In genomic region chrX:19839770-19840254, GRCh38 we compare ENCODE assay signal across 10 cellular contexts. TPM values are rescaled to one million over a fixed set of nuclear protein-coding genes. Genes with fewer than 3 reads are reported as not detected.
A peak's percentile ranks its signal among the peaks of the same experiment; 100 is the strongest.
DNase-seq lines count a peak whose midpoint lies in the region; ATAC-seq, FAIRE-seq and TF ChIP-seq lines count a peak whose summit lies in the region.
"Had no signal": no experiment of that assay in that cellular context is flagged by ENCODE, and none has a peak within 500 bp of the region (broad histone marks: within the 10 kb centered on the region; RNA-seq: fewer than 3 reads in every experiment).

No MANE protein-coding gene starts in this region.

- TF ChIP-seq POLR2A in sigmoid colon (IDR thresholded peaks at IDR 0.05), result no peak

- H3K9me3 ChIP-seq in CD4-positive, CD25-positive, alpha-beta regulatory T cell (ENCODE audit: control insufficient read depth in 2 of 2, low read length in 2 of 2), result no peaks in the 10 kb centered on the region
- H3K9me3 ChIP-seq in H9 (ENCODE audit: control insufficient read depth, low read depth, low read length), result peaks cover 43% of the 10 kb centered on the region
- no peaks in the 10 kb centered on the region for H3K9me3 ChIP-seq in sigmoid colon
- H3K9me3 ChIP-seq: spleen had no signal

- TF ChIP-seq EP300 in sigmoid colon (IDR thresholded peaks at IDR 0.05), result no peak

- intact Hi-C loops in sigmoid colon (cut with DNase I), result no loop called here

- no peaks in the 10 kb centered on the region for H3K36me3 ChIP-seq in CD4-positive, CD25-positive, alpha-beta regulatory T cell (ENCODE audit: control insufficient read depth, insufficient read depth, low read length)
- H3K36me3 ChIP-seq in bronchial epithelial cell (ENCODE audit: control insufficient read depth, insufficient read depth, low read length) (no peaks in the 10 kb centered on the region), sigmoid colon (no peaks in the 10 kb centered on the region)

- no peaks in the 10 kb centered on the region for H3K27me3 ChIP-seq in CD4-positive, CD25-positive, alpha-beta regulatory T cell (ENCODE audit: control insufficient read depth, insufficient read depth, low read length)
- H3K27me3 ChIP-seq in H9 (ENCODE audit: insufficient read depth, low read length) (no peaks in the 10 kb centered on the region), bronchial epithelial cell (ENCODE audit: control insufficient read depth, insufficient read depth, low read length) (no peaks in the 10 kb centered on the region), sigmoid colon (no peaks in the 10 kb centered on the region)
- H3K27me3 ChIP-seq: spleen had no signal

- no peaks in the 10 kb centered on the region; the same call in 1 of the 2 replicates for H3K79me2 ChIP-seq in H9 (ENCODE audit: insufficient read depth, low read length)

- ATAC-seq in CD4-positive, CD25-positive, alpha-beta regulatory T cell (ENCODE audit: low read depth in 2 of 2), result peak; percentile 72 to 77
- ATAC-seq in GM18502 (IDR thresholded peaks at IDR 0.05; ENCODE audit: poor library complexity, unreplicated experiment) (no peak), HG02852 (IDR thresholded peaks at IDR 0.05; ENCODE audit: unreplicated experiment) (no peak)

- H2AK5ac ChIP-seq in H9 (ENCODE audit: insufficient read length, low read length), result no peak overlapping the region

- no peaks in the 10 kb centered on the region for H3K27me3 Mint-ChIP-seq in CD4-positive, CD25-positive, alpha-beta regulatory T cell
- no peaks in the 10 kb centered on the region for H3K27me3 Mint-ChIP-seq in H9 (ENCODE audit: low read depth)

- WGBS in H9 (ENCODE audit: extremely low coverage, insufficient read length, low lambda C conversion rate), result no CpG with 5 or more reads among the region's 2 CpGs
- WGBS in sigmoid colon, 2 donors, result 40 to 85% methylated on average over 2 of the region's 2 CpGs

- no peaks in the 10 kb centered on the region for H3K23me2 ChIP-seq in H9 (ENCODE audit: insufficient read length, low read depth, low read length, poor library complexity, severe bottlenecking)

- no peak overlapping the region for H4K91ac ChIP-seq in H9 (ENCODE audit: insufficient read length, low read depth, low read length)

- peak overlapping the region; percentile 18 for H2BK5ac ChIP-seq in H9 (ENCODE audit: insufficient read length, low read length)

- no peaks in the 10 kb centered on the region for H4K20me1 ChIP-seq in H9 (ENCODE audit: control insufficient read depth, insufficient read depth, insufficient read length)

- H3K27ac Mint-ChIP-seq in CD4-positive, CD25-positive, alpha-beta regulatory T cell, result peak overlapping the region; percentile 84 to 93 (median 90)
- peak overlapping the region in 1 of 3 experiments; percentile 55; a peak in 2 of 7 replicates for H3K27ac Mint-ChIP-seq in H9

- peak overlapping the region; percentile 60 to 93 (median 70) for H3K4me3 Mint-ChIP-seq in CD4-positive, CD25-positive, alpha-beta regulatory T cell
- no peak overlapping the region for H3K4me3 Mint-ChIP-seq in H9

- H4K5ac ChIP-seq in H9 (ENCODE audit: insufficient read length, low read depth, low read length), result no peak overlapping the region

- no peak overlapping the region for H3K4ac ChIP-seq in H9 (ENCODE audit: low read depth, low read length)

- peak overlapping the region; percentile 73 for H3K4me3 ChIP-seq in CD4-positive, CD25-positive, alpha-beta regulatory T cell (ENCODE audit: low read depth, low read length)
- H3K4me3 ChIP-seq in bronchial epithelial cell (ENCODE audit: low read depth, low read length) (no peak overlapping the region), sigmoid colon (no peak overlapping the region)
- H3K4me3 ChIP-seq: spleen had no signal

- FAIRE-seq in bronchial epithelial cell (lab: Jason Lieb, UNC), result no peak

- H2BK12ac ChIP-seq in H9 (ENCODE audit: insufficient read length, low read depth, low read length), result no peak overlapping the region

- H3K23ac ChIP-seq in H9 (ENCODE audit: insufficient read length, low read depth, low read length), result no peak overlapping the region

- H2BK120ac ChIP-seq in H9 (ENCODE audit: low read depth, low read length, poor library complexity, severe bottlenecking), result no peak overlapping the region

- H4K8ac ChIP-seq in H9 (replicated peaks; ENCODE audit: insufficient read length, low read depth, low read length), result no peak overlapping the region

- H2AFZ ChIP-seq in H9 (ENCODE audit: low read length), result no peak overlapping the region

- no peaks in the 10 kb centered on the region for H3K79me1 ChIP-seq in H9 (ENCODE audit: insufficient read depth, low read depth, low read length, poor library complexity, severe bottlenecking)

- no peak overlapping the region for H3K56ac ChIP-seq in H9 (ENCODE audit: insufficient read length, low read depth, low read length)

- no peak overlapping the region for H3K9ac ChIP-seq in H9 (ENCODE audit: extremely low read depth, insufficient read length, low read length)

- H3K14ac ChIP-seq in H9 (ENCODE audit: insufficient read depth, low read length), result no peak overlapping the region

- H3K4me2 ChIP-seq in H9 (ENCODE audit: insufficient read depth, insufficient read length, low read length), result no peak overlapping the region

- peak in 2 of 3 donors; percentile 48 to 75 for DNase-seq in CD4-positive, CD25-positive, alpha-beta regulatory T cell
- no peak for DNase-seq in H9
- peak; percentile 88 to 98 for DNase-seq in NOMO-1 (lab: John Stamatoyannopoulos, UW; ENCODE audit: unreplicated experiment in 2 of 2)
- DNase-seq in bronchial epithelial cell (ENCODE audit: low read depth), result peak; percentile 70
- DNase-seq in NCI-H345 treated with DMSO at 0.1 percent for 48 hours (lab: John Stamatoyannopoulos, UW; ENCODE audit: unreplicated experiment), result no peak
- DNase-seq in sigmoid colon, result no peak
- DNase-seq: amygdala, spleen had no signal

- no peak overlapping the region for H2BK20ac ChIP-seq in H9 (ENCODE audit: low read depth, low read length, poor library complexity, severe bottlenecking)

- H3T11ph ChIP-seq in H9 (ENCODE audit: low read length), result no peak overlapping the region

- TF ChIP-seq CTCF in H9 (conservative IDR thresholded peaks at IDR 0.05) (no peak), bronchial epithelial cell (IDR thresholded peaks at IDR 0.05; ENCODE audit: insufficient read depth, low read length, severe bottlenecking) (no peak), sigmoid colon (IDR thresholded peaks at IDR 0.05) (no peak)

- no peaks in the 10 kb centered on the region for H3K9me3 Mint-ChIP-seq in CD4-positive, CD25-positive, alpha-beta regulatory T cell
- H3K9me3 Mint-ChIP-seq in H9, result peaks cover 62 to 76% of the 10 kb centered on the region in 2 experiments

- H3K36me3 Mint-ChIP-seq in CD4-positive, CD25-positive, alpha-beta regulatory T cell, result peaks cover 10% of the 10 kb centered on the region
- H3K36me3 Mint-ChIP-seq in H9 (ENCODE audit: insufficient read depth in 1 of 3, low read depth in 3 of 3), result peaks cover 9 to 17% (median 14%) of the 10 kb centered on the region in 3 experiments

- H3K4me1 Mint-ChIP-seq in CD4-positive, CD25-positive, alpha-beta regulatory T cell, result peaks cover 18 to 70% (median 31%) of the 10 kb centered on the region in 4 donors
- peaks cover 20 to 43% of the 10 kb centered on the region in 2 experiments for H3K4me1 Mint-ChIP-seq in H9

- H3K18ac ChIP-seq in H9 (ENCODE audit: insufficient read length, low read depth, low read length), result no peak overlapping the region

- no peak overlapping the region for H2BK15ac ChIP-seq in H9 (ENCODE audit: low read depth, low read length)

- H3K4me1 ChIP-seq in CD4-positive, CD25-positive, alpha-beta regulatory T cell (ENCODE audit: control insufficient read depth, insufficient read depth, low read length, poor library complexity, severe bottlenecking), result peaks cover 31% of the 10 kb centered on the region
- no peaks in the 10 kb centered on the region for H3K4me1 ChIP-seq in H9 (ENCODE audit: insufficient read depth, low read length)
- H3K4me1 ChIP-seq in sigmoid colon, result no peaks in the 10 kb centered on the region

- H3K27ac ChIP-seq in CD4-positive, CD25-positive, alpha-beta regulatory T cell (ENCODE audit: insufficient read depth, low read length, poor library complexity, severe bottlenecking), result peak overlapping the region; percentile 61
- H3K27ac ChIP-seq in H9 (ENCODE audit: insufficient read length, low read depth, low read length) (no peak overlapping the region), sigmoid colon (no peak overlapping the region)

RNA-seq across cellular contexts. Expression of gene SH3KBP1, which starts 47.6 kb away (rescaled TPM):
- total RNA-seq in CD4-positive, CD25-positive, alpha-beta regulatory T cell, result 169 TPM
- 100 to 1,000 TPM; 161 to 185 (median 176) TPM for polyA plus RNA-seq in CD4-positive, CD25-positive, alpha-beta regulatory T cell
- total RNA-seq in H9 (2021) (11.8 and 12.3 TPM in 2 replicates), bronchial epithelial cell (6.6 and 17.0 TPM in 2 replicates), sigmoid colon (10 to 100 TPM in 1 of 4 donors, 1 to 10 TPM in 3; 4.6 to 15.2 (median 6.2) TPM)
- polyA plus RNA-seq in sigmoid colon, result 10 to 100 TPM; 38.4 to 44.4 (median 42.6) TPM

Comparison
In these comparisons a context has a peak if more than half of its experiments do, and no peak if none do; other contexts are left out.
1. ATAC-seq: peak in CD4-positive, CD25-positive, alpha-beta regulatory T cell (2 of 2); none in GM18502 (single experiment) and HG02852 (single experiment).
2. DNase-seq: peak in CD4-positive, CD25-positive, alpha-beta regulatory T cell (2 of 3), NOMO-1 (2 of 2) and bronchial epithelial cell (single experiment); none in H9 (single experiment), NCI-H345 treated with DMSO at 0.1 percent for 48 hours (single experiment) and sigmoid colon (single experiment).
3. H3K4me3 Mint-ChIP-seq: peak in CD4-positive, CD25-positive, alpha-beta regulatory T cell (4 of 4); none in H9 (0 of 2).